ENCODE assay signal across 8 cellular contexts in genomic region chr22:46736705-46737104, GRCh38. TPM values are rescaled to one million over a fixed set of nuclear protein-coding genes. Genes with fewer than 3 reads are reported as not detected.
DNase-seq lines count a peak whose midpoint lies in the region; ATAC-seq and TF ChIP-seq lines count a peak whose summit lies in the region.

No MANE protein-coding gene starts in this region.

- peaks cover 36 to 55% of the 10 kb centered on the region in 2 donors for H3K4me1 ChIP-seq in thoracic aorta (ENCODE audit: control insufficient read depth in 1 of 2, low read depth in 2 of 2)

- H3K27ac ChIP-seq in adipose tissue (ENCODE audit: low read depth, low read length): peak overlapping the region; percentile 61
- H3K27ac ChIP-seq in thoracic aorta: peak overlapping the region in 1 of 2 donors; percentile 74

- H3K27me3 ChIP-seq in kidney epithelial cell (ENCODE audit: control insufficient read depth, insufficient read depth, low read length): no peaks in the 10 kb centered on the region
- no peaks in the 10 kb centered on the region for H3K27me3 ChIP-seq in thoracic aorta (replicated peaks; ENCODE audit: insufficient read depth)

- H3K27ac Mint-ChIP-seq in T-helper 2 cell treated with Interferon-gamma antibody and Interleukin-4, amounts not matched to agents 5 μg/mL and 100 μg/mL, for 36 hours: peak overlapping the region; percentile 95

- no peaks in the 10 kb centered on the region for H3K9me3 Mint-ChIP-seq in T-helper 2 cell treated with Interferon-gamma antibody and Interleukin-4, amounts not matched to agents 5 μg/mL and 100 μg/mL, for 36 hours

- no peak for ATAC-seq in thoracic aorta (ENCODE audit: insufficient number of reproducible peaks, low FRiP score, low read depth)
- no peak for ATAC-seq in HG02885 (IDR thresholded peaks at IDR 0.05; ENCODE audit: poor library complexity, unreplicated experiment)
- ATAC-seq in HG03095 (IDR thresholded peaks at IDR 0.05; ENCODE audit: unreplicated experiment): no peak

- H3K4me3 ChIP-seq in kidney epithelial cell (ENCODE audit: low read depth, low read length) (peak overlapping the region; percentile 72), thoracic aorta (peak overlapping the region; percentile 86)

- peak overlapping the region; percentile 98 for H3K4me3 Mint-ChIP-seq in T-helper 2 cell treated with Interferon-gamma antibody and Interleukin-4, amounts not matched to agents 5 μg/mL and 100 μg/mL, for 36 hours

- no peaks in the 10 kb centered on the region for H3K27me3 Mint-ChIP-seq in T-helper 2 cell treated with Interferon-gamma antibody and Interleukin-4, amounts not matched to agents 5 μg/mL and 100 μg/mL, for 36 hours (ENCODE audit: low read depth)

- peaks cover 32% of the 10 kb centered on the region for H3K4me1 Mint-ChIP-seq in T-helper 2 cell treated with Interferon-gamma antibody and Interleukin-4, amounts not matched to agents 5 μg/mL and 100 μg/mL, for 36 hours (ENCODE audit: low read depth)

- TF ChIP-seq CTCF in kidney epithelial cell (IDR thresholded peaks at IDR 0.05; ENCODE audit: insufficient read depth, low read length, poor library complexity, severe bottlenecking): no peak
- TF ChIP-seq CTCF in thoracic aorta (IDR thresholded peaks at IDR 0.05): no peak

- DNase-seq in T-helper 2 cell treated with Interferon-gamma antibody and Interleukin-4, amounts not matched to agents 5 μg/mL and 100 μg/mL, for 36 hours (ENCODE audit: low spot score): no peak
- DNase-seq in T-helper 2 cell: no peak
- DNase-seq in kidney epithelial cell (ENCODE audit: low read depth): no peak
- DNase-seq in thoracic aorta (ENCODE audit: low spot score): no peak
- no peak for DNase-seq in islet precursor cell

- H3K36me3 ChIP-seq in kidney epithelial cell (ENCODE audit: control insufficient read depth, insufficient read depth, low read length) (no peaks in the 10 kb centered on the region), thoracic aorta (peaks cover 3% of the 10 kb centered on the region)

- H3K36me3 Mint-ChIP-seq in T-helper 2 cell treated with Interferon-gamma antibody and Interleukin-4, amounts not matched to agents 5 μg/mL and 100 μg/mL, for 36 hours (ENCODE audit: low read depth): peaks cover 14% of the 10 kb centered on the region

- H3K9me3 ChIP-seq in thoracic aorta: no peaks in the 10 kb centered on the region

- 54 to 75% (median 60%) methylated on average over 8 of the region's 8 CpGs for WGBS in adipose tissue, 3 donors

RNA-seq across cellular contexts. Expression of gene CERK, which starts 1.3 kb away (rescaled TPM):
- polyA plus RNA-seq in adipose tissue: 10 to 100 TPM; 14.7 to 27.2 (median 18.6) TPM
- total RNA-seq in kidney epithelial cell (46.3 and 48.9 TPM in 2 replicates), thoracic aorta (10 to 100 TPM; 65.5 to 72.8 TPM)

RNA-seq across cellular contexts. Expression of gene TBC1D22A, which starts 25.7 kb away (rescaled TPM):
- 10 to 100 TPM; 13.3 to 16.7 (median 15.4) TPM for polyA plus RNA-seq in adipose tissue
- total RNA-seq in kidney epithelial cell: 25.7 and 33.5 TPM in 2 replicates
- 10 to 100 TPM; 28.9 to 31.3 TPM for total RNA-seq in thoracic aorta
